Comparison of ENCODE assay signal across 22 cellular contexts in genomic region chr4:3469386-3470243, GRCh38. TPM values are rescaled to one million over a fixed set of nuclear protein-coding genes. Genes with fewer than 3 reads are reported as not detected.
A peak's percentile ranks its signal among the peaks of the same experiment; 100 is the strongest.
DNase-seq lines count a peak whose midpoint lies in the region; ATAC-seq, FAIRE-seq and TF ChIP-seq lines count a peak whose summit lies in the region.
"Had no signal": no experiment of that assay in that cellular context is flagged by ENCODE, and none has a peak within 500 bp of the region (broad histone marks: within the 10 kb centered on the region; RNA-seq: fewer than 3 reads in every experiment).

No MANE protein-coding gene starts in this region.

- TF ChIP-seq CTCF in HepG2 (CRISPR knock-in tag; IDR thresholded peaks at IDR 0.05) (no peak), right lobe of liver (IDR thresholded peaks at IDR 0.05) (no peak), heart left ventricle (IDR thresholded peaks at IDR 0.05) (no peak), mucosa of descending colon (IDR thresholded peaks at IDR 0.05) (no peak), stomach (IDR thresholded peaks at IDR 0.05) (no peak), suprapubic skin (IDR thresholded peaks at IDR 0.05) (no peak), HFFc6 (IDR thresholded peaks at IDR 0.05) (no peak)

- no peak for FAIRE-seq in HepG2 (lab: Jason Lieb, UNC)
- FAIRE-seq: A204.1, G401.6 had no signal

- H3K27me3 Mint-ChIP-seq in HFFc6 (ENCODE audit: insufficient read depth): peaks cover 5% of the 10 kb centered on the region

- intact Hi-C loops in HepG2 (cut with micrococcal nuclease; ENCODE audit: unreplicated experiment) (no loop called here), right lobe of liver (cut with DNase I) (no loop called here), heart left ventricle (cut with DNase I) (no loop called here), mucosa of descending colon (cut with DNase I, micrococcal nuclease) (no loop called here), stomach (cut with DNase I; ENCODE audit: low total_unique reads) (no loop called here)

- CTCF ChIA-PET in HepG2 (lab: Yijun Ruan, JAX; ENCODE audit: low intra/inter-chr PET ratio, low total read pairs): no interaction called here

- H3K9me3 ChIP-seq in HepG2 (ENCODE audit: low read length) (no peaks in the 10 kb centered on the region), right lobe of liver (no peaks in the 10 kb centered on the region), heart left ventricle (no peaks in the 10 kb centered on the region), mucosa of descending colon (no peaks in the 10 kb centered on the region), stomach (no peaks in the 10 kb centered on the region), suprapubic skin (no peaks in the 10 kb centered on the region)
- H3K9me3 ChIP-seq: BLaER1, SJSA1 had no signal

- TF ChIP-seq RAD21 in HepG2 (CRISPR knock-in tag; IDR thresholded peaks at IDR 0.05): no peak

- no peaks in the 10 kb centered on the region for H3K9me3 Mint-ChIP-seq in HFFc6
- H3K9me3 Mint-ChIP-seq: CD8-positive, alpha-beta memory T cell had no signal

- H3K4me1 ChIP-seq in HepG2 (ENCODE audit: insufficient read depth, low read length) (peaks cover 12% of the 10 kb centered on the region; the same call in 1 of the 2 replicates), right lobe of liver (no peaks in the 10 kb centered on the region), heart left ventricle (peaks cover 0 to 79% (median 17%) of the 10 kb centered on the region in 12 donors), mucosa of descending colon (ENCODE audit: low read depth) (peaks cover 8% of the 10 kb centered on the region), stomach (peaks cover 4 to 20% (median 18%) of the 10 kb centered on the region in 4 donors), suprapubic skin (no peaks in the 10 kb centered on the region)
- H3K4me1 ChIP-seq: SJSA1 had no signal

- BruUV-seq in HepG2 (replicated peaks; lab: Mats Ljungman, UMichigan): no TSS peak

- DNase-seq in HepG2 (ENCODE audit: low spot score) (no peak), right lobe of liver (no peak), heart left ventricle (peak; percentile 52 to 81 (median 74)), mucosa of descending colon (peak in 2 of 3 donors; percentile 22 to 43), stomach (peak; percentile 68), suprapubic skin (ENCODE audit: low spot score in 2 of 2) (no peak), HFFc6 (no peak)
- DNase-seq in activated CD4-positive, CD25-positive, alpha-beta regulatory T cell (lab: John Stamatoyannopoulos, UW): no peak
- DNase-seq: CD8-positive, alpha-beta memory T cell; DND-41; NCI-H1105; NCI-H187; NCI-H226; NCI-H526 had no signal

- in situ Hi-C loops in HepG2 (cut with HindIII; ENCODE audit: extremely low pct_ligation_motif_present, low pct_unique_long_range_greater_than_20kb): no loop called here

- H3K79me2 ChIP-seq in HepG2 (ENCODE audit: insufficient read depth, low read length): no peaks in the 10 kb centered on the region

- no peak overlapping the region for H3K4me3 Mint-ChIP-seq in HFFc6
- H3K4me3 Mint-ChIP-seq: CD8-positive, alpha-beta memory T cell had no signal

- 58% methylated on average over 15 of the region's 31 CpGs for WGBS in HepG2 (ENCODE audit: low lambda C conversion rate)
- 100% methylated on average over 3 of the region's 31 CpGs for WGBS in right lobe of liver (ENCODE audit: insufficient coverage, low coverage, low lambda C conversion rate, missing lambda C conversion rate)
- WGBS in heart left ventricle, 4 donors: 63 to 71% (median 65%) methylated on average over 28 to 31 of the region's 31 CpGs
- 58 to 72% (median 66%) methylated on average over 27 to 31 of the region's 31 CpGs for WGBS in stomach, 5 donors
- 84% methylated on average over 26 of the region's 31 CpGs for WGBS in suprapubic skin

- H3K27ac Mint-ChIP-seq in HFFc6: no peak overlapping the region

- H2AFZ ChIP-seq in HepG2 (ENCODE audit: low read length): no peak overlapping the region

- no peaks in the 10 kb centered on the region for H3K36me3 ChIP-seq in HepG2 (replicated peaks in 1 of 2; ENCODE audit: control insufficient read depth in 1 of 2, insufficient read depth in 2 of 2, low read length in 2 of 2)
- no peaks in the 10 kb centered on the region for H3K36me3 ChIP-seq in right lobe of liver
- no peaks in the 10 kb centered on the region for H3K36me3 ChIP-seq in heart left ventricle
- no peaks in the 10 kb centered on the region for H3K36me3 ChIP-seq in mucosa of descending colon (ENCODE audit: low read depth)
- H3K36me3 ChIP-seq in stomach: no peaks in the 10 kb centered on the region
- no peaks in the 10 kb centered on the region for H3K36me3 ChIP-seq in suprapubic skin
- H3K36me3 ChIP-seq: BLaER1, SJSA1 had no signal

- H3K27ac ChIP-seq in HepG2 (ENCODE audit: extremely low read length, insufficient read depth, low read length) (no peak overlapping the region), right lobe of liver (no peak overlapping the region), heart left ventricle (peak overlapping the region in 10 of 12 donors; percentile 16 to 82 (median 60)), stomach (no peak overlapping the region), suprapubic skin (no peak overlapping the region)
- H3K27ac ChIP-seq: BLaER1, KMS-11, SJSA1 had no signal

- peak overlapping the region; percentile 13; the same call in 1 of the 2 replicates for H3K4me2 ChIP-seq in HepG2 (ENCODE audit: low read depth, low read length)
- H3K4me2 ChIP-seq: BLaER1, KMS-11 had no signal

- POLR2A ChIA-PET in HepG2 (lab: Yijun Ruan, JAX): no interaction called here

- H3K4me1 Mint-ChIP-seq in HFFc6 (ENCODE audit: low read depth): no peaks in the 10 kb centered on the region
- H3K4me1 Mint-ChIP-seq: CD8-positive, alpha-beta memory T cell had no signal

- no peak for TF ChIP-seq POLR2A in HepG2 (IDR thresholded peaks at IDR 0.05; ENCODE audit: insufficient read depth in 1 of 2, low read depth in 2 of 2, low read length in 2 of 2)
- no peak for TF ChIP-seq POLR2A in right lobe of liver (IDR thresholded peaks at IDR 0.05)
- no peak for TF ChIP-seq POLR2A in heart left ventricle (IDR thresholded peaks at IDR 0.05)
- TF ChIP-seq POLR2A in stomach (IDR thresholded peaks at IDR 0.05): no peak
- TF ChIP-seq POLR2A in suprapubic skin (IDR thresholded peaks at IDR 0.05): no peak

- H3K4me3 ChIP-seq in HepG2 (replicated peaks in 1 of 3; ENCODE audit: insufficient read depth in 1 of 3, low read depth in 2 of 3, low read length in 3 of 3) (no peak overlapping the region), right lobe of liver (no peak overlapping the region), heart left ventricle (no peak overlapping the region), mucosa of descending colon (no peak overlapping the region), stomach (no peak overlapping the region), suprapubic skin (no peak overlapping the region)
- H3K4me3 ChIP-seq: BLaER1, SJSA1 had no signal

- TF ChIP-seq EP300 in HepG2 (IDR thresholded peaks at IDR 0.05; ENCODE audit: low read depth in 2 of 2, low read length in 2 of 2) (no peak), HepG2 (CRISPR knock-in tag; IDR thresholded peaks at IDR 0.05; ENCODE audit: borderline replicate concordance) (no peak), stomach (IDR thresholded peaks at IDR 0.05) (no peak), suprapubic skin (IDR thresholded peaks at IDR 0.05) (no peak)

- H3K9ac ChIP-seq in HepG2 (ENCODE audit: insufficient read depth, low read depth, low read length): no peak overlapping the region
- H3K9ac ChIP-seq: BLaER1, KMS-11 had no signal

- H3K36me3 Mint-ChIP-seq in HFFc6 (ENCODE audit: low read depth): no peaks in the 10 kb centered on the region
- H3K36me3 Mint-ChIP-seq: CD8-positive, alpha-beta memory T cell had no signal

- peaks cover 20 to 64% of the 10 kb centered on the region in 2 experiments for H3K27me3 ChIP-seq in HepG2 (ENCODE audit: control insufficient read depth in 1 of 2, insufficient read depth in 2 of 2, low read length in 2 of 2)
- H3K27me3 ChIP-seq in right lobe of liver: no peaks in the 10 kb centered on the region
- peaks cover 0 to 5% (median 0%) of the 10 kb centered on the region in 9 donors for H3K27me3 ChIP-seq in heart left ventricle
- H3K27me3 ChIP-seq in stomach: peaks cover 0 to 40% (median 0%) of the 10 kb centered on the region in 3 donors
- peaks cover 61% of the 10 kb centered on the region for H3K27me3 ChIP-seq in suprapubic skin
- H3K27me3 ChIP-seq: SJSA1 had no signal

- ATAC-seq in HepG2 (no peak), right lobe of liver (no peak), heart left ventricle (peak; percentile 40 to 59 (median 56)), mucosa of descending colon (no peak)

- no peaks in the 10 kb centered on the region for H4K20me1 ChIP-seq in HepG2 (ENCODE audit: insufficient read depth, low read length)
- H4K20me1 ChIP-seq: BLaER1 had no signal

RNA-seq across cellular contexts. Expression of gene DOK7, which starts 6.5 kb away (rescaled TPM):
- total RNA-seq in HepG2 (2016; rRNA removed; fragmentation: Illumina TruSeq; extraction: Trizol) (0.07 TPM in 1 of 2 replicates, not detected in the other), right lobe of liver (1 to 10 TPM in 4 of 6 experiments, under 1 TPM in 2; 0.73 to 2.4 (median 1.5) TPM), heart left ventricle (10 to 100 TPM; 27.7 to 75.1 (median 39.7) TPM), mucosa of descending colon (under 1 TPM; 0.28 to 0.61 (median 0.39) TPM), stomach (1 to 10 TPM in 3 of 5 donors, under 1 TPM in 1, not detected in 1; 0.37 to 8.1 (median 4.6) TPM), suprapubic skin (10 to 100 TPM in 1 of 4 donors, 1 to 10 TPM in 3; 1.7 to 11.2 (median 2.6) TPM)
- not detected in 2 replicates for total RNA-seq in HepG2 (2016; cell fraction: cytosol; rRNA removed; fragmentation: Illumina TruSeq; extraction: Trizol; ENCODE audit: low read depth)
- 0.04 TPM in 1 of 2 replicates, not detected in the other for total RNA-seq in HepG2 (2016; cell fraction: insoluble cytoplasmic fraction; rRNA removed; fragmentation: Illumina TruSeq; extraction: Trizol)
- total RNA-seq in HepG2 (2016; cell fraction: membrane; rRNA removed; fragmentation: Illumina TruSeq; extraction: Trizol): 0.06 TPM in 1 of 2 replicates, not detected in the other
- not detected in 2 replicates for total RNA-seq in HepG2 (2016; cell fraction: nucleus; rRNA removed; fragmentation: Illumina TruSeq; extraction: Trizol)
- polyA plus RNA-seq in HepG2 (2011; rRNA removed) (0.03 and 0.05 TPM in 2 replicates), heart left ventricle (10 to 100 TPM; 59.1 to 89.5 TPM), stomach (1 to 10 TPM; 1.7 to 5.0 (median 4.3) TPM)
- polyA plus RNA-seq in HepG2 (2011; cell fraction: cytosol; rRNA removed): 0.05 and 0.08 TPM in 2 replicates
- 0.26 and 0.32 TPM in 2 replicates for polyA plus RNA-seq in HepG2 (2011; cell fraction: nucleus; rRNA removed)
- polyA plus RNA-seq in HepG2 (2012): not detected in 2 replicates
- polyA plus RNA-seq in HepG2 (2016; cell fraction: cytosol; fragmentation: Illumina TruSeq; extraction: Trizol; ENCODE audit: low read depth): not detected in 2 replicates
- polyA plus RNA-seq in HepG2 (2016; cell fraction: insoluble cytoplasmic fraction; fragmentation: Illumina TruSeq; extraction: Trizol; ENCODE audit: low read depth): 0.19 TPM in 1 of 2 replicates, not detected in the other
- not detected in 2 replicates for polyA plus RNA-seq in HepG2 (2016; cell fraction: membrane; fragmentation: Illumina TruSeq; extraction: Trizol; ENCODE audit: low read depth)
- polyA plus RNA-seq in HepG2 (2016; cell fraction: nucleus; fragmentation: Illumina TruSeq; extraction: Trizol; ENCODE audit: insufficient read depth, low read depth): not detected in 2 replicates
- polyA minus RNA-seq in HepG2 (2011; rRNA and poly(A)+ RNA removed; ENCODE audit: low replicate concordance): 0.38 TPM in 1 of 2 replicates, not detected in the other
- polyA minus RNA-seq in HepG2 (2011; cell fraction: cytosol; rRNA and poly(A)+ RNA removed): not detected in 2 replicates
- not detected in 2 replicates for polyA minus RNA-seq in HepG2 (2011; cell fraction: nucleus; rRNA and poly(A)+ RNA removed)
- not detected for total RNA-seq in HFFc6 (2021; fragmentation: NEBNext Ultra II Directional; extraction: Animal tissue kit (Norgen Biotek cat#: 25700))
- total RNA-seq: CD8-positive, alpha-beta memory T cell; RPMI7951 had no signal
- polyA plus RNA-seq: CD8-positive, alpha-beta memory T cell had no signal

RNA-seq across cellular contexts. Expression of gene HGFAC, which starts 27.8 kb away (rescaled TPM):
- total RNA-seq in HepG2 (2016; rRNA removed; fragmentation: Illumina TruSeq; extraction: Trizol) (0.98 and 8.5 TPM in 2 replicates), right lobe of liver (100 to 1,000 TPM in 5 of 6 experiments, 10 to 100 TPM in 1; 73.9 to 176 (median 140) TPM), heart left ventricle (under 1 TPM in 5 of 9 donors, not detected in 4; 0.19 to 0.65 (median 0.47) TPM), mucosa of descending colon (under 1 TPM in 1 of 3 donors, not detected in 2; 0.95 TPM), stomach (not detected), suprapubic skin (not detected)
- 1.8 and 1.9 TPM in 2 replicates for total RNA-seq in HepG2 (2016; cell fraction: cytosol; rRNA removed; fragmentation: Illumina TruSeq; extraction: Trizol; ENCODE audit: low read depth)
- total RNA-seq in HepG2 (2016; cell fraction: insoluble cytoplasmic fraction; rRNA removed; fragmentation: Illumina TruSeq; extraction: Trizol): 1.2 and 9.0 TPM in 2 replicates
- total RNA-seq in HepG2 (2016; cell fraction: membrane; rRNA removed; fragmentation: Illumina TruSeq; extraction: Trizol): 1.4 and 1.8 TPM in 2 replicates
- total RNA-seq in HepG2 (2016; cell fraction: nucleus; rRNA removed; fragmentation: Illumina TruSeq; extraction: Trizol): 14.0 and 15.7 TPM in 2 replicates
- polyA plus RNA-seq in HepG2 (2011; rRNA removed) (63.6 and 107 TPM in 2 replicates), heart left ventricle (under 1 TPM; 0.11 to 0.73 TPM), stomach (1 to 10 TPM in 2 of 3 donors, under 1 TPM in 1; 0.50 to 3.4 (median 1.2) TPM)
- polyA plus RNA-seq in HepG2 (2011; cell fraction: cytosol; rRNA removed): 8.9 and 16.3 TPM in 2 replicates
- 1,761 and 2,041 TPM in 2 replicates for polyA plus RNA-seq in HepG2 (2011; cell fraction: nucleus; rRNA removed)
- polyA plus RNA-seq in HepG2 (2012): 31.4 and 46.5 TPM in 2 replicates
- 1.9 and 2.1 TPM in 2 replicates for polyA plus RNA-seq in HepG2 (2016; cell fraction: cytosol; fragmentation: Illumina TruSeq; extraction: Trizol; ENCODE audit: low read depth)
- 1.9 and 2.5 TPM in 2 replicates for polyA plus RNA-seq in HepG2 (2016; cell fraction: insoluble cytoplasmic fraction; fragmentation: Illumina TruSeq; extraction: Trizol; ENCODE audit: low read depth)
- 1.6 and 2.1 TPM in 2 replicates for polyA plus RNA-seq in HepG2 (2016; cell fraction: membrane; fragmentation: Illumina TruSeq; extraction: Trizol; ENCODE audit: low read depth)
- polyA plus RNA-seq in HepG2 (2016; cell fraction: nucleus; fragmentation: Illumina TruSeq; extraction: Trizol; ENCODE audit: insufficient read depth, low read depth): 65.6 and 66.9 TPM in 2 replicates
- polyA minus RNA-seq in HepG2 (2011; rRNA and poly(A)+ RNA removed; ENCODE audit: low replicate concordance): 15.4 TPM in 1 of 2 replicates, not detected in the other
- polyA minus RNA-seq in HepG2 (2011; cell fraction: cytosol; rRNA and poly(A)+ RNA removed): 5.8 and 5.9 TPM in 2 replicates
- 43.4 and 57.3 TPM in 2 replicates for polyA minus RNA-seq in HepG2 (2011; cell fraction: nucleus; rRNA and poly(A)+ RNA removed)
- total RNA-seq in HFFc6 (2021; fragmentation: NEBNext Ultra II Directional; extraction: Animal tissue kit (Norgen Biotek cat#: 25700)): under 1 TPM in 1 of 6 experiments, not detected in 5; 0.07 TPM
- total RNA-seq: CD8-positive, alpha-beta memory T cell; M059J; OCI-LY7; RPMI7951 had no signal
- polyA plus RNA-seq: CD8-positive, alpha-beta memory T cell had no signal

Comparison
In these comparisons a context has a peak if more than half of its experiments do, and no peak if none do; other contexts are left out.
1. RNA of gene HGFAC, which starts 27.8 kb away (total RNA-seq): 73.9 to 176 TPM in right lobe of liver; 0.98 to 15.7 TPM in HepG2, 0.19 to 0.65 TPM in heart left ventricle, 0.95 TPM in mucosa of descending colon, not detected in suprapubic skin, 0.07 TPM in HFFc6 and not detected in stomach; every median in the first group is over 4 times any median in the second.
2. ATAC-seq: peak in heart left ventricle (4 of 4); none in HepG2 (single experiment), right lobe of liver (0 of 4) and mucosa of descending colon (single experiment).
3. DNase-seq: peak in heart left ventricle (5 of 5), mucosa of descending colon (2 of 3) and stomach (single experiment); none in HepG2 (single experiment), right lobe of liver (0 of 3), suprapubic skin (0 of 2), activated CD4-positive, CD25-positive, alpha-beta regulatory T cell (0 of 4) and HFFc6 (single experiment).
4. H3K27ac ChIP-seq: peak in heart left ventricle (10 of 12); none in HepG2 (single experiment), right lobe of liver (0 of 3), stomach (0 of 5) and suprapubic skin (single experiment).